Comparison of ENCODE assay signal across 14 cellular contexts in genomic region chr9:131737426-131737825, GRCh38. TPM values are rescaled to one million over a fixed set of nuclear protein-coding genes. Genes with fewer than 3 reads are reported as not detected.
DNase-seq lines count a peak whose midpoint lies in the region; ATAC-seq and TF ChIP-seq lines count a peak whose summit lies in the region.
"Had no signal": no experiment of that assay in that cellular context is flagged by ENCODE, and none has a peak within 500 bp of the region (broad histone marks: within the 10 kb centered on the region; RNA-seq: fewer than 3 reads in every experiment).

No MANE protein-coding gene starts in this region.

- peaks cover 41% of the 10 kb centered on the region for H3K36me3 Mint-ChIP-seq in activated CD4-positive, alpha-beta memory T cell treated with anti-CD3 and anti-CD28 coated beads, Interleukin-2, amount 10 ng/mL, durations not matched to agents 7 days and 5 days (ENCODE audit: low read depth)
- H3K36me3 Mint-ChIP-seq in immature natural killer cell, result peaks cover 5 to 8% (median 5%) of the 10 kb centered on the region in 3 donors

- POLR2A ChIA-PET in activated CD4-positive, alpha-beta memory T cell treated with anti-CD3 and anti-CD28 coated beads, Interleukin-2, amount 10 ng/mL, durations not matched to agents 7 days and 5 days (lab: Charles Lee), result interaction anchor here (1.2 to 14.7 kb wide), 6 partner anchors 9 to 152 kb away, joined by 3 to 238 read pairs (median 34); no protein-coding TSS in a partner anchor

- H3K4me3 ChIP-seq in heart right ventricle (peak overlapping the region in 5 of 10 donors; percentile 5 to 79 (median 17)), transverse colon (no peak overlapping the region)

- intact Hi-C loops in heart right ventricle (cut with DNase I) (loop anchor here in 5 of 10 donors (5.0 to 10.0 kb wide), 4 partner anchors 35 to 130 kb away; no protein-coding TSS in a partner anchor), Right ventricle myocardium inferior (cut with DNase I) (no loop called here), transverse colon (cut with DNase I; ENCODE audit: low total_unique reads) (loop anchor here (5.0 kb wide), 1 partner anchor 90 kb away; no protein-coding TSS in a partner anchor)

- WGBS in heart right ventricle, 2 donors, result 89 to 92% methylated on average over 12 of the region's 12 CpGs
- WGBS in transverse colon (ENCODE audit: low coverage in 1 of 2), 2 donors, result 77 to 88% methylated on average over 6 to 12 of the region's 12 CpGs

- peak overlapping the region; percentile 99 for H3K27ac Mint-ChIP-seq in activated CD4-positive, alpha-beta memory T cell treated with anti-CD3 and anti-CD28 coated beads, Interleukin-2, amount 10 ng/mL, durations not matched to agents 7 days and 5 days
- peak overlapping the region; percentile 92 to 99 (median 97) for H3K27ac Mint-ChIP-seq in immature natural killer cell

- no peak for TF ChIP-seq EP300 in transverse colon (IDR thresholded peaks at IDR 0.05; ENCODE audit: low read depth)

- H3K9me3 Mint-ChIP-seq in activated CD4-positive, alpha-beta memory T cell treated with anti-CD3 and anti-CD28 coated beads, Interleukin-2, amount 10 ng/mL, durations not matched to agents 7 days and 5 days, result no peaks in the 10 kb centered on the region
- H3K9me3 Mint-ChIP-seq in immature natural killer cell, result no peaks in the 10 kb centered on the region

- TF ChIP-seq POLR2A in transverse colon (IDR thresholded peaks at IDR 0.05), result no peak

- no peaks in the 10 kb centered on the region for H3K9me3 ChIP-seq in heart right ventricle
- H3K9me3 ChIP-seq in transverse colon, result no peaks in the 10 kb centered on the region

- H3K27me3 Mint-ChIP-seq in activated CD4-positive, alpha-beta memory T cell treated with anti-CD3 and anti-CD28 coated beads, Interleukin-2, amount 10 ng/mL, durations not matched to agents 7 days and 5 days, result no peaks in the 10 kb centered on the region
- peaks cover 14 to 19% (median 16%) of the 10 kb centered on the region in 3 donors for H3K27me3 Mint-ChIP-seq in immature natural killer cell (ENCODE audit: low read depth in 3 of 3)

- H3K4me3 Mint-ChIP-seq in activated CD4-positive, alpha-beta memory T cell treated with anti-CD3 and anti-CD28 coated beads, Interleukin-2, amount 10 ng/mL, durations not matched to agents 7 days and 5 days, result peak overlapping the region; percentile 71
- peak overlapping the region; percentile 47 to 86 (median 80) for H3K4me3 Mint-ChIP-seq in immature natural killer cell

- TF ChIP-seq CTCF in heart right ventricle (IDR thresholded peaks at IDR 0.05) (no peak), transverse colon (IDR thresholded peaks at IDR 0.05) (no peak)

- ATAC-seq in heart right ventricle (no peak), Right ventricle myocardium inferior (no peak), esophagus mucosa (no peak)

- H3K36me3 ChIP-seq in heart right ventricle, result peaks cover 0 to 6% (median 0%) of the 10 kb centered on the region in 9 donors
- no peaks in the 10 kb centered on the region for H3K36me3 ChIP-seq in transverse colon

- CTCF ChIA-PET in activated CD4-positive, alpha-beta memory T cell treated with anti-CD3 and anti-CD28 coated beads, Interleukin-2, amount 10 ng/mL, durations not matched to agents 7 days and 5 days (lab: Charles Lee), result interaction anchor here (0.7 to 5.7 kb wide), 6 partner anchors 10 to 147 kb away, joined by 3 to 78 read pairs (median 4); no protein-coding TSS in a partner anchor

- peak overlapping the region in 8 of 10 donors; percentile 14 to 95 (median 80) for H3K27ac ChIP-seq in heart right ventricle
- peak overlapping the region; percentile 79 to 85 (median 81) for H3K27ac ChIP-seq in transverse colon

- peaks cover 10 to 77% (median 65%) of the 10 kb centered on the region in 9 donors for H3K4me1 ChIP-seq in heart right ventricle
- H3K4me1 ChIP-seq in transverse colon, result peaks cover 41 to 71% (median 56%) of the 10 kb centered on the region in 4 donors

- peaks cover 58% of the 10 kb centered on the region for H3K4me1 Mint-ChIP-seq in activated CD4-positive, alpha-beta memory T cell treated with anti-CD3 and anti-CD28 coated beads, Interleukin-2, amount 10 ng/mL, durations not matched to agents 7 days and 5 days
- peaks cover 66 to 67% of the 10 kb centered on the region in 2 donors for H3K4me1 Mint-ChIP-seq in immature natural killer cell

- DNase-seq in heart right ventricle, result no peak
- no peak for DNase-seq in Right ventricle myocardium inferior (ENCODE audit: missing footprints)
- DNase-seq in activated CD4-positive, alpha-beta memory T cell treated with anti-CD3 and anti-CD28 coated beads, Interleukin-2, amount 10 ng/mL, durations not matched to agents 7 days and 5 days, result no peak
- DNase-seq in immature natural killer cell, result no peak
- DNase-seq in transverse colon, result no peak
- DNase-seq in NCI-H1092 treated with DMSO at 0.1 percent for 48 hours (lab: John Stamatoyannopoulos, UW), result no peak
- DNase-seq in DMS 273 treated with DMSO at 0.1 percent for 48 hours (lab: John Stamatoyannopoulos, UW), result no peak
- DNase-seq: activated effector memory CD4-positive, alpha-beta T cell treated with Interleukin-2 at 50 U/mL for 16 hours; AML-193; dermis blood vessel endothelial cell; head of caudate nucleus; mesenchymal stem cell; NCI-H1436 treated with DMSO at 0.1 percent for 48 hours had no signal

- in situ Hi-C loops in transverse colon (cut with MboI; ENCODE audit: low pct_ligation_motif_present in 1 of 4, low pct_unique_long_range_greater_than_20kb in 1 of 4, low sequenced_read_pairs in 3 of 4), result loop anchor here (25.0 kb wide), 3 partner anchors 250 to 375 kb away; partner anchors contain the start of gene PRRC2B (in 1 of the 4)

- no peaks in the 10 kb centered on the region for H3K27me3 ChIP-seq in heart right ventricle
- H3K27me3 ChIP-seq in transverse colon, result no peaks in the 10 kb centered on the region

RNA-seq across cellular contexts. Expression of gene RAPGEF1, which starts 2.5 kb away (rescaled TPM):
- total RNA-seq in heart right ventricle (100 to 1,000 TPM in 7 of 10 donors, 10 to 100 TPM in 3; 84.0 to 135 (median 120) TPM), Right ventricle myocardium inferior (125 TPM), transverse colon (10 to 100 TPM; 49.8 to 86.0 (median 55.1) TPM), esophagus mucosa (21.0 TPM)
- polyA plus RNA-seq in heart right ventricle (10 to 100 TPM; 39.6 to 39.9 TPM), immature natural killer cell (10 to 100 TPM in 1 of 3 donors, 1 to 10 TPM in 2; 1.2 to 15.8 (median 7.4) TPM)
- 100 to 1,000 TPM; 149 to 158 TPM for total RNA-seq in activated CD4-positive, alpha-beta memory T cell treated with anti-CD3 and anti-CD28 coated beads, Interleukin-2, amount 10 ng/mL, durations not matched to agents 7 days and 5 days
